31 cellular contexts compared by ENCODE assay signal in the genomic region with DNA sequence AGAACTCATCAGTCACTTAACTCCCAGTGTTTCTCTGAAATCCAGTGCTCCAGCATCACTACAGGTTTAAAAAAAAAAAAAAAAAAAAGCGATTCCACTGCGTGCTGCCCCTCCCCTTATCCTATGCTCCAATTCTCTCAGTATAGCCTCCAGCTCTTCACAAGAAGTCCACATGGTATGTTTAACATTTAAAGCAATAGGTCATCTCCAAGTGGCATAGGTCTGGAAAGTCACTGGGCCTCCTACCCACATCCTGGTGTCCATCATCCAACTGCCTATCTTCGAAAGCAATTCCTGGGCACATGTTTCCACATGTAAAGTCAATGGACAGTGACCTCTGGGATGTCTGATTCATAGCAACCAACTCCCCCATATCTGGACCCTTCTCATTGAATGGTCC.
"Had no signal": no experiment of that assay in that cellular context is flagged by ENCODE, and none has a peak within 500 bp of the region (broad histone marks: within the 10 kb centered on the region; RNA-seq: fewer than 3 reads in every experiment).

No MANE protein-coding gene starts in this region.

- H3K4me3 ChIP-seq: K562, Peyer's patch had no signal

- H3K4me1 ChIP-seq: Peyer's patch had no signal

- H3K27me3 Mint-ChIP-seq: activated CD8-positive, alpha-beta T cell treated with anti-CD3 and anti-CD28 coated beads for 36 hours had no signal

- H3K36me3 ChIP-seq: Peyer's patch, WERI-Rb-1 had no signal

- H3K4me3 Mint-ChIP-seq: activated CD8-positive, alpha-beta T cell treated with anti-CD3 and anti-CD28 coated beads for 36 hours had no signal

- DNase-seq: activated CD4-positive, alpha-beta T cell treated with anti-CD3 and anti-CD28 coated beads for 1 hour; activated CD4-positive, alpha-beta T cell treated with anti-CD3 and anti-CD28 coated beads for 48 hours; activated CD4-positive, CD25-positive, alpha-beta regulatory T cell; activated CD8-positive, alpha-beta T cell treated with anti-CD3 and anti-CD28 coated beads for 36 hours; activated effector memory CD4-positive, alpha-beta T cell treated with Interleukin-2 at 50 U/mL for 16 hours; activated naive CD4-positive, alpha-beta T cell treated with anti-CD3 and anti-CD28 coated beads, Interleukin-2, amount 50 U/mL, for 16 hours; activated T-cell treated with anti-CD3 and anti-CD28 coated beads, Interleukin-2, amount 50 U/mL, for 1 hour; amniotic stem cell; aorta; brain microvascular endothelial cell; IMR-90; NCI-H1092 treated with DMSO at 0.1 percent for 48 hours; NCI-H1417; NCI-H146; NCI-H187; NCI-H2029 treated with DMSO at 0.1 percent for 48 hours; NCI-H2107; NCI-H2171; NCI-H510A; NCI-H526; NCI-H748 treated with DMSO at 0.1 percent for 48 hours; NK-92 treated with Interleukin-12 subunit alpha and Interleukin-12 subunit beta, amount 100 ng/mL, for 24 hours; PC-3; Peyer's patch; RPMI8226; SIG-M5; SW 1271; T-helper 1 cell; T1000; WERI-Rb-1 had no signal

- H3K27me3 ChIP-seq: brain microvascular endothelial cell, Peyer's patch had no signal

- H3K9me3 Mint-ChIP-seq: activated CD8-positive, alpha-beta T cell treated with anti-CD3 and anti-CD28 coated beads for 36 hours had no signal

- ATAC-seq: activated CD8-positive, alpha-beta T cell treated with anti-CD3 and anti-CD28 coated beads for 36 hours; K562; PC-3 had no signal

- H3K9me3 ChIP-seq: Peyer's patch had no signal

- H3K27ac ChIP-seq: brain microvascular endothelial cell, Peyer's patch, WERI-Rb-1 had no signal
